Comparison of ENCODE assay signal across 10 cellular contexts in the genomic region with DNA sequence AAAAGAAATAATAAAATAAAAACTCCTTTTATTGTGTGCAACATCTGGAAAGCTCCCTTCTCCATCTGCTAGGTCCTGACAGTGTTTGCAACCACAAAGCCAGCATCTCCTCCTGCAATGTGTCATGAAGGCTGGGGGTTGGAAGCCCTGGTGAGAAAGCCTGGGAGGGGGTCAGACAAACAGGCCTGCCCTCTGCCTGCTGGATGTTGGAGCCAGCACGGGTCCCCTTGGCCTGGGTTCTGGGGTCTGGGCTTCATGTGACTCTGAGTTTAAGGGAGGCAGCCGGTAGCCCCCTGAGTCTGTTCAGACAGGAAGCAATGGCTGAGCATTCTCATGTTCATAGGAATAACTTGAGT. TPM values are rescaled to one million over a fixed set of nuclear protein-coding genes. Genes with fewer than 3 reads are reported as not detected.
DNase-seq lines count a peak whose midpoint lies in the region; ATAC-seq, FAIRE-seq and TF ChIP-seq lines count a peak whose summit lies in the region.
"Had no signal": no experiment of that assay in that cellular context is flagged by ENCODE, and none has a peak within 500 bp of the region (broad histone marks: within the 10 kb centered on the region; RNA-seq: fewer than 3 reads in every experiment).

No MANE protein-coding gene starts in this region.

- CTCF ChIA-PET in HepG2 (lab: Yijun Ruan, JAX; ENCODE audit: low intra/inter-chr PET ratio, low total read pairs) = no interaction called here

- BruUV-seq in HepG2 (replicated peaks; lab: Mats Ljungman, UMichigan) = no TSS peak

- H3K4me3 ChIP-seq in HepG2 (replicated peaks in 1 of 3; ENCODE audit: insufficient read depth in 1 of 3, low read depth in 2 of 3, low read length in 3 of 3) = no peak overlapping the region
- no peak overlapping the region for H3K4me3 ChIP-seq in right lobe of liver
- H3K4me3 ChIP-seq in uterus = peak overlapping the region in 1 of 2 donors; percentile 25

- H3K4me3 Mint-ChIP-seq in activated naive CD8-positive, alpha-beta T cell treated with anti-CD3 and anti-CD28 coated beads for 36 hours = peak overlapping the region; percentile 51
- H3K4me3 Mint-ChIP-seq in natural killer cell treated with Interleukin-12 subunit alpha and Interleukin-12 subunit beta and Interleukin-15 and Interleukin-18, amount 100 ng/mL, for 72 hours = no peak overlapping the region

- H3K4me1 ChIP-seq in HepG2 (ENCODE audit: insufficient read depth, low read length) (peaks cover 35% of the 10 kb centered on the region), right lobe of liver (no peaks in the 10 kb centered on the region), uterus (peaks cover 0 to 4% of the 10 kb centered on the region in 2 donors)

- no peaks in the 10 kb centered on the region for H3K79me2 ChIP-seq in HepG2 (ENCODE audit: insufficient read depth, low read length)

- TF ChIP-seq POLR2A in HepG2 (IDR thresholded peaks at IDR 0.05; ENCODE audit: insufficient read depth in 1 of 2, low read depth in 2 of 2, low read length in 2 of 2) = no peak
- no peak for TF ChIP-seq POLR2A in right lobe of liver (IDR thresholded peaks at IDR 0.05)
- no peak for TF ChIP-seq POLR2A in uterus (IDR thresholded peaks at IDR 0.05)

- 0 out of 2 replicates have a peak overlapping the region, but pooled peaks have one; percentile 8 for H3K4me2 ChIP-seq in HepG2 (ENCODE audit: low read depth, low read length)

- no peak overlapping the region for H3K27ac Mint-ChIP-seq in activated naive CD8-positive, alpha-beta T cell treated with anti-CD3 and anti-CD28 coated beads for 36 hours
- no peak overlapping the region for H3K27ac Mint-ChIP-seq in natural killer cell treated with Interleukin-12 subunit alpha and Interleukin-12 subunit beta and Interleukin-15 and Interleukin-18, amount 100 ng/mL, for 72 hours

- DNase-seq in HepG2 (ENCODE audit: low spot score) (no peak), right lobe of liver (no peak), iris pigment epithelial cell (ENCODE audit: low read depth) (peak; percentile 36), uterus (no peak), T-helper 1 cell (no peak)
- DNase-seq in activated naive CD8-positive, alpha-beta T cell treated with anti-CD3 and anti-CD28 coated beads for 36 hours = no peak
- DNase-seq in natural killer cell treated with Interleukin-12 subunit alpha and Interleukin-12 subunit beta and Interleukin-15 and Interleukin-18, amount 100 ng/mL, for 72 hours (ENCODE audit: low spot score) = no peak
- DNase-seq: Karpas-422, NCI-H526 had no signal

- in situ Hi-C loops in HepG2 (cut with HindIII; ENCODE audit: extremely low pct_ligation_motif_present, low pct_unique_long_range_greater_than_20kb) = no loop called here

- POLR2A ChIA-PET in HepG2 (lab: Yijun Ruan, JAX) = no interaction called here

- H3K27ac ChIP-seq in HepG2 (ENCODE audit: extremely low read length, insufficient read depth, low read length) (no peak overlapping the region), right lobe of liver (no peak overlapping the region), uterus (peak overlapping the region; percentile 68 to 69)

- TF ChIP-seq CTCF in HepG2 (CRISPR knock-in tag; IDR thresholded peaks at IDR 0.05) = no peak
- no peak for TF ChIP-seq CTCF in right lobe of liver (IDR thresholded peaks at IDR 0.05)
- TF ChIP-seq CTCF in uterus (IDR thresholded peaks at IDR 0.05) = no peak

- H3K27me3 Mint-ChIP-seq in activated naive CD8-positive, alpha-beta T cell treated with anti-CD3 and anti-CD28 coated beads for 36 hours = no peaks in the 10 kb centered on the region
- H3K27me3 Mint-ChIP-seq in natural killer cell treated with Interleukin-12 subunit alpha and Interleukin-12 subunit beta and Interleukin-15 and Interleukin-18, amount 100 ng/mL, for 72 hours = peaks cover 5 to 22% of the 10 kb centered on the region in 2 donors

- FAIRE-seq in HepG2 (lab: Jason Lieb, UNC) = no peak

- no peak for ATAC-seq in HepG2
- ATAC-seq in right lobe of liver = no peak
- no peak for ATAC-seq in natural killer cell treated with Interleukin-12 subunit alpha and Interleukin-12 subunit beta and Interleukin-15 and Interleukin-18, amount 100 ng/mL, for 72 hours
- no peak for ATAC-seq in GM18867 (IDR thresholded peaks at IDR 0.05; ENCODE audit: unreplicated experiment)

- H3K4me1 Mint-ChIP-seq in activated naive CD8-positive, alpha-beta T cell treated with anti-CD3 and anti-CD28 coated beads for 36 hours = peaks cover 26% of the 10 kb centered on the region
- peaks cover 0 to 5% of the 10 kb centered on the region in 2 donors for H3K4me1 Mint-ChIP-seq in natural killer cell treated with Interleukin-12 subunit alpha and Interleukin-12 subunit beta and Interleukin-15 and Interleukin-18, amount 100 ng/mL, for 72 hours (ENCODE audit: low read depth in 2 of 2)

- no peaks in the 10 kb centered on the region for H4K20me1 ChIP-seq in HepG2 (ENCODE audit: insufficient read depth, low read length)

- H3K36me3 ChIP-seq in HepG2 (replicated peaks in 1 of 2; ENCODE audit: control insufficient read depth in 1 of 2, insufficient read depth in 2 of 2, low read length in 2 of 2) (no peaks in the 10 kb centered on the region), right lobe of liver (no peaks in the 10 kb centered on the region), uterus (no peaks in the 10 kb centered on the region)

- TF ChIP-seq RAD21 in HepG2 (CRISPR knock-in tag; IDR thresholded peaks at IDR 0.05) = no peak

- H3K9ac ChIP-seq in HepG2 (ENCODE audit: insufficient read depth, low read depth, low read length) = no peak overlapping the region

- 63% methylated on average over 2 of the region's 2 CpGs for WGBS in HepG2 (ENCODE audit: low lambda C conversion rate)
- 37% methylated on average over 2 of the region's 2 CpGs for WGBS in right lobe of liver (ENCODE audit: insufficient coverage, low coverage, low lambda C conversion rate, missing lambda C conversion rate)

- intact Hi-C loops in HepG2 (cut with micrococcal nuclease; ENCODE audit: unreplicated experiment) (no loop called here), right lobe of liver (cut with DNase I) (no loop called here), uterus (cut with DNase I; ENCODE audit: low total_unique reads) (no loop called here)

- TF ChIP-seq EP300 in HepG2 (IDR thresholded peaks at IDR 0.05; ENCODE audit: low read depth in 2 of 2, low read length in 2 of 2) (no peak), HepG2 (CRISPR knock-in tag; IDR thresholded peaks at IDR 0.05; ENCODE audit: borderline replicate concordance) (no peak)

- no peaks in the 10 kb centered on the region for H3K9me3 ChIP-seq in HepG2 (ENCODE audit: low read length)
- H3K9me3 ChIP-seq in right lobe of liver = no peaks in the 10 kb centered on the region
- no peaks in the 10 kb centered on the region for H3K9me3 ChIP-seq in uterus

- H2AFZ ChIP-seq in HepG2 (ENCODE audit: low read length) = no peak overlapping the region

- no peaks in the 10 kb centered on the region for H3K9me3 Mint-ChIP-seq in activated naive CD8-positive, alpha-beta T cell treated with anti-CD3 and anti-CD28 coated beads for 36 hours
- H3K9me3 Mint-ChIP-seq in natural killer cell treated with Interleukin-12 subunit alpha and Interleukin-12 subunit beta and Interleukin-15 and Interleukin-18, amount 100 ng/mL, for 72 hours = no peaks in the 10 kb centered on the region

- H3K27me3 ChIP-seq in HepG2 (ENCODE audit: control insufficient read depth in 1 of 2, insufficient read depth in 2 of 2, low read length in 2 of 2) = no peaks in the 10 kb centered on the region; a peak in 1 of 5 replicates
- H3K27me3 ChIP-seq in right lobe of liver = no peaks in the 10 kb centered on the region
- no peaks in the 10 kb centered on the region for H3K27me3 ChIP-seq in uterus

- H3K36me3 Mint-ChIP-seq in activated naive CD8-positive, alpha-beta T cell treated with anti-CD3 and anti-CD28 coated beads for 36 hours = no peaks in the 10 kb centered on the region
- H3K36me3 Mint-ChIP-seq in natural killer cell treated with Interleukin-12 subunit alpha and Interleukin-12 subunit beta and Interleukin-15 and Interleukin-18, amount 100 ng/mL, for 72 hours = no peaks in the 10 kb centered on the region

TF ChIP-seq in HepG2, 621 proteins besides CTCF, POLR2A, EP300 and RAD21 (continues in another document):
- TF ChIP-seq GABPB1 (CRISPR knock-in tag; IDR thresholded peaks at IDR 0.05) (no peak), ZNF460 (CRISPR knock-in tag; IDR thresholded peaks at IDR 0.05; ENCODE audit: borderline replicate concordance) (no peak), POLR2G (IDR thresholded peaks at IDR 0.05; ENCODE audit: low read depth, low read length) (no peak)
- TF ChIP-seq, protein P1, sequence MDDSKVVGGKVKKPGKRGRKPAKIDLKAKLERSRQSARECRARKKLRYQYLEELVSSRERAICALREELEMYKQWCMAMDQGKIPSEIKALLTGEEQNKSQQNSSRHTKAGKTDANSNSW (CRISPR knock-in tag; IDR thresholded peaks at IDR 0.05; ENCODE audit: borderline replicate concordance) = no peak

RNA-seq across cellular contexts. Expression of a gene that starts 33.1 kb away (rescaled TPM):
- total RNA-seq in HepG2 (2016; rRNA removed; fragmentation: Illumina TruSeq; extraction: Trizol) (53.8 and 58.6 TPM in 2 replicates), right lobe of liver (1 to 10 TPM; 1.0 to 2.4 (median 2.0) TPM), uterus (10 to 100 TPM in 3 of 4 donors, 1 to 10 TPM in 1; 8.2 to 65.1 (median 42.0) TPM)
- 12.0 and 13.7 TPM in 2 replicates for total RNA-seq in HepG2 (2016; cell fraction: cytosol; rRNA removed; fragmentation: Illumina TruSeq; extraction: Trizol; ENCODE audit: low read depth)
- 45.1 and 59.6 TPM in 2 replicates for total RNA-seq in HepG2 (2016; cell fraction: insoluble cytoplasmic fraction; rRNA removed; fragmentation: Illumina TruSeq; extraction: Trizol)
- 27.0 and 28.7 TPM in 2 replicates for total RNA-seq in HepG2 (2016; cell fraction: membrane; rRNA removed; fragmentation: Illumina TruSeq; extraction: Trizol)
- 79.3 and 81.9 TPM in 2 replicates for total RNA-seq in HepG2 (2016; cell fraction: nucleus; rRNA removed; fragmentation: Illumina TruSeq; extraction: Trizol)
- polyA plus RNA-seq in HepG2 (2011; rRNA removed) = 55.0 and 63.4 TPM in 2 replicates
- polyA plus RNA-seq in HepG2 (2011; cell fraction: cytosol; rRNA removed) = 29.9 and 39.9 TPM in 2 replicates
- polyA plus RNA-seq in HepG2 (2011; cell fraction: nucleus; rRNA removed) = 126 and 210 TPM in 2 replicates
- polyA plus RNA-seq in HepG2 (2012) = 55.5 and 56.3 TPM in 2 replicates
- polyA plus RNA-seq in HepG2 (2016; cell fraction: cytosol; fragmentation: Illumina TruSeq; extraction: Trizol; ENCODE audit: low read depth) = 2.0 and 2.2 TPM in 2 replicates
- polyA plus RNA-seq in HepG2 (2016; cell fraction: insoluble cytoplasmic fraction; fragmentation: Illumina TruSeq; extraction: Trizol; ENCODE audit: low read depth) = 34.3 and 44.8 TPM in 2 replicates
- polyA plus RNA-seq in HepG2 (2016; cell fraction: membrane; fragmentation: Illumina TruSeq; extraction: Trizol; ENCODE audit: low read depth) = 9.2 and 9.3 TPM in 2 replicates
- polyA plus RNA-seq in HepG2 (2016; cell fraction: nucleus; fragmentation: Illumina TruSeq; extraction: Trizol; ENCODE audit: insufficient read depth, low read depth) = 115 and 117 TPM in 2 replicates
- 0.09 and 105 TPM in 2 replicates for polyA minus RNA-seq in HepG2 (2011; rRNA and poly(A)+ RNA removed; ENCODE audit: low replicate concordance)
- 43.2 and 45.6 TPM in 2 replicates for polyA minus RNA-seq in HepG2 (2011; cell fraction: cytosol; rRNA and poly(A)+ RNA removed)
- polyA minus RNA-seq in HepG2 (2011; cell fraction: nucleus; rRNA and poly(A)+ RNA removed) = 175 and 211 TPM in 2 replicates
- 1 to 10 TPM; 1.5 to 1.6 TPM for total RNA-seq in activated naive CD8-positive, alpha-beta T cell treated with anti-CD3 and anti-CD28 coated beads for 36 hours
- under 1 TPM; 0.55 to 0.95 TPM for total RNA-seq in natural killer cell treated with Interleukin-12 subunit alpha and Interleukin-12 subunit beta and Interleukin-15 and Interleukin-18, amount 100 ng/mL, for 72 hours

Comparison
In these comparisons a context has a peak if more than half of its experiments do, and no peak if none do; other contexts are left out.
1. H3K27ac ChIP-seq: peak in uterus (2 of 2); none in HepG2 (single experiment) and right lobe of liver (0 of 3).